ENCODE assay signal across 9 cellular contexts in the genomic region with DNA sequence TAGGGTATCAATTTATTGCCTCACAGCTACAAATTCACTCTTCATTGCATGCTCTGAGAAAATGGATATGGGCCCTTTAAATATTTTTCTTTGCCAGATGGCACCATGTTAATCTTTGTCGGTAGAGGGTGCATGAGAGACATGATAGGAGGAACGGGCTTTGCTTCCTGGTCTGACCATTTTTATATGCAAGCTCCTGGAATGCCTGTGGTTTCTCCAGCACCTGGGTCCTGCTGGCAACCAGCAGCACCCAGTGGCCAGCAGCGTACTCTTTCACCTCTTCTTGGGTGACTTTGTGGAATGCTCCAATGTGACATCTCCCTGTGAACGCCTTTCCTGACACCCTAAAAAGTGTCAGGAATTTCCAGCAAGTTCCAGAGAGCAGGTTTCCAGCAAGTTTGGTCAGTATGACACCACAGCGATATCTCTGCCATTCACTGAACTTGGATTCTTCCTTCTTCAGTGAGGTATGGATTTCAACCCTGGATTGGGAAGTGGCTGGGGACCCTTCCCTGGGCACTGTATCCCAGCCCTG.
DNase-seq lines count a peak whose midpoint lies in the region; ATAC-seq, FAIRE-seq and TF ChIP-seq lines count a peak whose summit lies in the region.
"Had no signal": no experiment of that assay in that cellular context is flagged by ENCODE, and none has a peak within 500 bp of the region (broad histone marks: within the 10 kb centered on the region; RNA-seq: fewer than 3 reads in every experiment).

No MANE protein-coding gene starts in this region.

- H3K4me1 ChIP-seq in OCI-LY3 (ENCODE audit: low read length) (peaks cover 3% of the 10 kb centered on the region; the same call in 1 of the 2 replicates), esophagus squamous epithelium (peaks cover 0 to 28% (median 0%) of the 10 kb centered on the region in 3 donors), small intestine (ENCODE audit: control insufficient read depth in 2 of 2, insufficient read depth in 1 of 2, low read depth in 1 of 2, low read length in 1 of 2) (no peaks in the 10 kb centered on the region)

- no peak for FAIRE-seq in small intestine (lab: Jason Lieb, UNC)
- FAIRE-seq: GM18507 had no signal

- ATAC-seq in HG02981 (IDR thresholded peaks at IDR 0.05; ENCODE audit: unreplicated experiment): no peak
- ATAC-seq in T-cell (replicated peaks in 1 of 4): no peak
- no peak for ATAC-seq in HG03039 (IDR thresholded peaks at IDR 0.05; ENCODE audit: unreplicated experiment)

- DNase-seq in AG04450 (ENCODE audit: low read depth, low spot score) (peak; percentile 50), HK-2 (ENCODE audit: unreplicated experiment) (peak; percentile 85), esophagus squamous epithelium (lab: John Stamatoyannopoulos, UW) (no peak), small intestine (peak; percentile 72), T-cell (no peak)

- no peaks in the 10 kb centered on the region for H4K20me1 ChIP-seq in OCI-LY3 (ENCODE audit: insufficient read depth, low read length)

- no peaks in the 10 kb centered on the region for H3K4me1 Mint-ChIP-seq in T-cell

- H2AFZ ChIP-seq in OCI-LY3 (ENCODE audit: low read depth, low read length): peak overlapping the region; percentile 73

- TF ChIP-seq POLR2A in esophagus squamous epithelium (IDR thresholded peaks at IDR 0.05): no peak

- peak overlapping the region; percentile 52 for H3K4me2 ChIP-seq in OCI-LY3 (ENCODE audit: low read length)

- H3K79me2 ChIP-seq in OCI-LY3 (ENCODE audit: low read length): no peaks in the 10 kb centered on the region

- WGBS in esophagus squamous epithelium, 2 donors: 36 to 39% methylated on average over 4 to 5 of the region's 5 CpGs
- 54 to 58% (median 54%) methylated on average over 5 of the region's 5 CpGs for WGBS in small intestine, 3 donors

- H3K27me3 Mint-ChIP-seq in T-cell: no peaks in the 10 kb centered on the region

- no peak overlapping the region for H3K9ac ChIP-seq in OCI-LY3 (ENCODE audit: low read length)

- H3K9me3 ChIP-seq in AG04450 (ENCODE audit: control insufficient read depth, insufficient read depth, low read length) (no peaks in the 10 kb centered on the region), OCI-LY3 (ENCODE audit: insufficient read depth, low read length) (no peaks in the 10 kb centered on the region), esophagus squamous epithelium (no peaks in the 10 kb centered on the region), small intestine (ENCODE audit: control insufficient read depth, low read depth) (no peaks in the 10 kb centered on the region)

- H3K27me3 ChIP-seq in AG04450 (ENCODE audit: control insufficient read depth, insufficient read depth, low read length): no peaks in the 10 kb centered on the region
- no peaks in the 10 kb centered on the region for H3K27me3 ChIP-seq in OCI-LY3 (ENCODE audit: low read depth, low read length)
- H3K27me3 ChIP-seq in esophagus squamous epithelium: no peaks in the 10 kb centered on the region
- H3K27me3 ChIP-seq in small intestine (ENCODE audit: control insufficient read depth in 2 of 2, insufficient read depth in 2 of 2, low read length in 2 of 2): no peaks in the 10 kb centered on the region

- TF ChIP-seq CTCF in AG04450 (IDR thresholded peaks at IDR 0.05; ENCODE audit: low read depth, low read length): peak; percentile 61
- peak; percentile 49 for TF ChIP-seq CTCF in OCI-LY3 (IDR thresholded peaks at IDR 0.05; ENCODE audit: low read depth, low read length)
- TF ChIP-seq CTCF in esophagus squamous epithelium (IDR thresholded peaks at IDR 0.05): peak in 5 of 6 experiments; percentile 20 to 61 (median 31)

- no peak overlapping the region for H3K4me3 Mint-ChIP-seq in T-cell

- POLR2A ChIA-PET in AG04450 (lab: Yijun Ruan, JAX) (interaction anchor here (0.6 to 0.9 kb wide), 2 partner anchors 42 to 125 kb away, joined by 3 read pairs; no protein-coding TSS in a partner anchor), T-cell (lab: Charles Lee) (no interaction called here)

- H3K27ac Mint-ChIP-seq in T-cell: no peak overlapping the region

- CTCF ChIA-PET in AG04450 (lab: Charles Lee) (interaction anchor here (0.6 to 1.6 kb wide), 8 partner anchors 9 to 348 kb away, joined by 3 to 6 read pairs (median 3); no protein-coding TSS in a partner anchor), T-cell (lab: Charles Lee) (no interaction called here)

- intact Hi-C loops in esophagus squamous epithelium (cut with DNase I): no loop called here

- H3K4me3 ChIP-seq in AG04450 (ENCODE audit: low read depth, low read length) (no peak overlapping the region), OCI-LY3 (ENCODE audit: low read length) (peak overlapping the region; percentile 35; the same call in 1 of the 2 replicates), esophagus squamous epithelium (peak overlapping the region in 2 of 4 donors; percentile 27 to 31), small intestine (ENCODE audit: low read depth in 1 of 2, low read length in 2 of 2) (no peak overlapping the region)

- H3K27ac ChIP-seq in AG04450 (ENCODE audit: low read depth, low read length) (no peak overlapping the region), OCI-LY3 (ENCODE audit: low read length) (no peak overlapping the region), esophagus squamous epithelium (peak overlapping the region in 1 of 4 donors; percentile 30), small intestine (ENCODE audit: low read depth in 1 of 2, low read length in 1 of 2) (no peak overlapping the region)

- H3K36me3 ChIP-seq in OCI-LY3 (replicated peaks; ENCODE audit: low read depth, low read length) (no peaks in the 10 kb centered on the region), esophagus squamous epithelium (no peaks in the 10 kb centered on the region), small intestine (ENCODE audit: control insufficient read depth in 2 of 2, insufficient read depth in 2 of 2, low read length in 2 of 2) (no peaks in the 10 kb centered on the region)

- H3K9me3 Mint-ChIP-seq in T-cell: peaks cover 0 to 9% (median 3%) of the 10 kb centered on the region in 3 donors

- peaks cover 4% of the 10 kb centered on the region for H3K36me3 Mint-ChIP-seq in T-cell

Comparison
In these comparisons a context has a peak if more than half of its experiments do, and no peak if none do; other contexts are left out.
1. DNase-seq: peak in AG04450 (single experiment), HK-2 (single experiment) and small intestine (single experiment); none in esophagus squamous epithelium (single experiment) and T-cell (0 of 34).
2. Peak in every context shown above with its lines, with median percentiles within 50 percentile points of each other: CTCF ChIP-seq.